ENCODE assay signal across 17 cellular contexts in genomic region chr11:60953781-60954180, GRCh38. TPM values are rescaled to one million over a fixed set of nuclear protein-coding genes. Genes with fewer than 3 reads are reported as not detected.
DNase-seq lines count a peak whose midpoint lies in the region; ATAC-seq and TF ChIP-seq lines count a peak whose summit lies in the region.
"Had no signal": no experiment of that assay in that cellular context is flagged by ENCODE, and none has a peak within 500 bp of the region (broad histone marks: within the 10 kb centered on the region; RNA-seq: fewer than 3 reads in every experiment).

No MANE protein-coding gene starts in this region.

- no peak for TF ChIP-seq POLR2A in transverse colon (IDR thresholded peaks at IDR 0.05)

- ATAC-seq in right cardiac atrium, result no peak
- ATAC-seq in naive thymus-derived CD4-positive, alpha-beta T cell, result peak; percentile 58
- ATAC-seq in GM19455 (IDR thresholded peaks at IDR 0.05; ENCODE audit: unreplicated experiment), result no peak
- ATAC-seq in GM18870 (IDR thresholded peaks at IDR 0.05; ENCODE audit: unreplicated experiment), result no peak

- H3K27ac ChIP-seq in left ventricle myocardium inferior (replicated peaks), result peak overlapping the region; percentile 92
- H3K27ac ChIP-seq in right cardiac atrium (ENCODE audit: low read length), result no peak overlapping the region
- no peak overlapping the region for H3K27ac ChIP-seq in naive thymus-derived CD4-positive, alpha-beta T cell (ENCODE audit: low read depth, low read length)
- peak overlapping the region in 2 of 4 donors; percentile 85 for H3K27ac ChIP-seq in transverse colon

- peaks cover 64% of the 10 kb centered on the region for H3K4me1 Mint-ChIP-seq in dendritic cell treated with granulocyte-macrophage colony-stimulating factor and Interleukin-4, amounts not matched to agents 40 ng/mL and 50 ng/mL, for 4 days (ENCODE audit: low read depth)
- H3K4me1 Mint-ChIP-seq in naive thymus-derived CD4-positive, alpha-beta T cell, result peaks cover 16 to 40% (median 33%) of the 10 kb centered on the region in 7 donors

- intact Hi-C loops in left ventricle myocardium inferior (cut with micrococcal nuclease), result no loop called here
- intact Hi-C loops in right cardiac atrium (cut with DNase I), result no loop called here
- intact Hi-C loops in dendritic cell treated with granulocyte-macrophage colony-stimulating factor and Interleukin-4, amounts not matched to agents 40 ng/mL and 50 ng/mL, for 4 days (cut with micrococcal nuclease), result loop anchor here (2.0 to 5.0 kb wide), 3 partner anchors 17 to 174 kb away; partner anchors contain the start of genes CD6 and TMEM109
- intact Hi-C loops in naive thymus-derived CD4-positive, alpha-beta T cell (cut with micrococcal nuclease), result loop anchor here in 1 of 2 donors (2.0 kb wide), 1 partner anchor 113 kb away; no protein-coding TSS in a partner anchor
- intact Hi-C loops in transverse colon (cut with DNase I; ENCODE audit: low total_unique reads), result no loop called here

- H3K4me3 Mint-ChIP-seq in dendritic cell treated with granulocyte-macrophage colony-stimulating factor and Interleukin-4, amounts not matched to agents 40 ng/mL and 50 ng/mL, for 4 days, result peak overlapping the region; percentile 41
- no peak overlapping the region for H3K4me3 Mint-ChIP-seq in naive thymus-derived CD4-positive, alpha-beta T cell
- H3K4me3 Mint-ChIP-seq: activated naive CD8-positive, alpha-beta T cell; HFFc6 had no signal

- DNase-seq in left ventricle myocardium inferior (no peak), right cardiac atrium (no peak), NOMO-1 treated with DMSO at 0.1 percent for 48 hours (lab: John Stamatoyannopoulos, UW; ENCODE audit: unreplicated experiment) (no peak), transverse colon (no peak)
- no peak for DNase-seq in naive thymus-derived CD4-positive, alpha-beta T cell
- DNase-seq: caudate nucleus; heart left ventricle; HFFc6; kidney; NCI-H2081 treated with DMSO at 0.1 percent for 48 hours; SIG-M5; stimulated activated CD4-positive, alpha-beta T cell treated with anti-CD3 and anti-CD28 coated beads, Interleukin-4, amount 100 ng/mL, for 4 hours; stimulated activated naive CD4-positive, alpha-beta T cell had no signal

- CTCF ChIA-PET in naive thymus-derived CD4-positive, alpha-beta T cell (lab: Charles Lee), result interaction anchor here (0.9 kb wide), 1 partner anchor 16 kb away, joined by 4 read pairs; no protein-coding TSS in a partner anchor

- TF ChIP-seq EP300 in transverse colon (IDR thresholded peaks at IDR 0.05; ENCODE audit: low read depth), result no peak

- POLR2A ChIA-PET in naive thymus-derived CD4-positive, alpha-beta T cell (lab: Charles Lee), result interaction anchor here (0.6 to 4.5 kb wide), 5 partner anchors 17 to 836 kb away, joined by 3 to 16 read pairs (median 3); partner anchors contain the start of gene CD6

- H3K9me3 ChIP-seq in left ventricle myocardium inferior (replicated peaks) (no peaks in the 10 kb centered on the region), right cardiac atrium (ENCODE audit: control insufficient read depth, low read length) (no peaks in the 10 kb centered on the region), transverse colon (no peaks in the 10 kb centered on the region)
- no peaks in the 10 kb centered on the region for H3K9me3 ChIP-seq in naive thymus-derived CD4-positive, alpha-beta T cell (ENCODE audit: control insufficient read depth in 2 of 3, low read length in 3 of 3)
- H3K9me3 ChIP-seq: heart left ventricle had no signal

- peaks cover 17% of the 10 kb centered on the region for H3K27me3 ChIP-seq in left ventricle myocardium inferior (ENCODE audit: low read depth)
- H3K27me3 ChIP-seq in right cardiac atrium (ENCODE audit: control insufficient read depth, insufficient read depth), result no peaks in the 10 kb centered on the region
- no peaks in the 10 kb centered on the region for H3K27me3 ChIP-seq in naive thymus-derived CD4-positive, alpha-beta T cell (ENCODE audit: control insufficient read depth in 2 of 2, insufficient read depth in 2 of 2, low read length in 2 of 2)
- H3K27me3 ChIP-seq in transverse colon, result no peaks in the 10 kb centered on the region

- peaks cover 37% of the 10 kb centered on the region for H3K4me1 ChIP-seq in left ventricle myocardium inferior
- H3K4me1 ChIP-seq in right cardiac atrium (ENCODE audit: control insufficient read depth, insufficient read depth, low read length), result no peaks in the 10 kb centered on the region
- peaks cover 0 to 21% of the 10 kb centered on the region in 2 donors for H3K4me1 ChIP-seq in naive thymus-derived CD4-positive, alpha-beta T cell (ENCODE audit: control insufficient read depth in 2 of 2, insufficient read depth in 2 of 2, low read length in 2 of 2)
- H3K4me1 ChIP-seq in transverse colon, result peaks cover 0 to 35% (median 9%) of the 10 kb centered on the region in 4 donors

- H3K4me3 ChIP-seq in left ventricle myocardium inferior, result no peak overlapping the region
- no peak overlapping the region for H3K4me3 ChIP-seq in right cardiac atrium (ENCODE audit: low read length)
- no peak overlapping the region for H3K4me3 ChIP-seq in naive thymus-derived CD4-positive, alpha-beta T cell (ENCODE audit: low read length)
- H3K4me3 ChIP-seq in transverse colon, result no peak overlapping the region
- H3K4me3 ChIP-seq: heart left ventricle had no signal

- H3K36me3 ChIP-seq in left ventricle myocardium inferior (no peaks in the 10 kb centered on the region), transverse colon (no peaks in the 10 kb centered on the region)
- H3K36me3 ChIP-seq in naive thymus-derived CD4-positive, alpha-beta T cell (ENCODE audit: control insufficient read depth in 2 of 3, insufficient read depth in 3 of 3, low read length in 3 of 3), result no peaks in the 10 kb centered on the region
- H3K36me3 ChIP-seq: heart left ventricle had no signal

- peaks cover 36% of the 10 kb centered on the region for H3K36me3 Mint-ChIP-seq in dendritic cell treated with granulocyte-macrophage colony-stimulating factor and Interleukin-4, amounts not matched to agents 40 ng/mL and 50 ng/mL, for 4 days (ENCODE audit: low read depth)
- peaks cover 0 to 2% (median 0%) of the 10 kb centered on the region in 5 donors for H3K36me3 Mint-ChIP-seq in naive thymus-derived CD4-positive, alpha-beta T cell
- H3K36me3 Mint-ChIP-seq: activated naive CD8-positive, alpha-beta T cell had no signal

- TF ChIP-seq CTCF in left ventricle myocardium inferior (IDR thresholded peaks at IDR 0.05; ENCODE audit: borderline replicate concordance) (no peak), transverse colon (IDR thresholded peaks at IDR 0.05) (no peak)

- in situ Hi-C loops in transverse colon (cut with MboI; ENCODE audit: low pct_ligation_motif_present in 1 of 4, low pct_unique_long_range_greater_than_20kb in 1 of 4, low sequenced_read_pairs in 3 of 4), result no loop called here

- H3K9me3 Mint-ChIP-seq in dendritic cell treated with granulocyte-macrophage colony-stimulating factor and Interleukin-4, amounts not matched to agents 40 ng/mL and 50 ng/mL, for 4 days, result no peaks in the 10 kb centered on the region
- peaks cover 0 to 3% (median 0%) of the 10 kb centered on the region in 11 donors for H3K9me3 Mint-ChIP-seq in naive thymus-derived CD4-positive, alpha-beta T cell
- H3K9me3 Mint-ChIP-seq: HFFc6 had no signal

- H3K27me3 Mint-ChIP-seq in dendritic cell treated with granulocyte-macrophage colony-stimulating factor and Interleukin-4, amounts not matched to agents 40 ng/mL and 50 ng/mL, for 4 days, result peaks cover 17% of the 10 kb centered on the region
- peaks cover 0 to 50% (median 0%) of the 10 kb centered on the region in 5 donors for H3K27me3 Mint-ChIP-seq in naive thymus-derived CD4-positive, alpha-beta T cell
- H3K27me3 Mint-ChIP-seq: activated naive CD8-positive, alpha-beta T cell had no signal

- peak overlapping the region; percentile 99 for H3K27ac Mint-ChIP-seq in dendritic cell treated with granulocyte-macrophage colony-stimulating factor and Interleukin-4, amounts not matched to agents 40 ng/mL and 50 ng/mL, for 4 days
- peak overlapping the region in 8 of 9 donors; percentile 66 to 97 (median 94) for H3K27ac Mint-ChIP-seq in naive thymus-derived CD4-positive, alpha-beta T cell
- H3K27ac Mint-ChIP-seq: HFFc6 had no signal

- WGBS in right cardiac atrium, result 73% methylated on average over 6 of the region's 6 CpGs
- whole genome bisulfite sequencing in transverse colon (ENCODE audit: low coverage in 1 of 2), 2 donors, result 74 to 80% methylated on average over 2 to 4 of the region's 6 CpGs

RNA-seq across cellular contexts. Expression of gene SLC15A3, which starts 1.8 kb away (rescaled TPM):
- 15.4 TPM for total RNA-seq in left ventricle myocardium inferior
- total RNA-seq in right cardiac atrium, result 10 to 100 TPM; 17.4 to 24.7 (median 22.1) TPM
- polyA plus RNA-seq in right cardiac atrium, result 24.6 TPM
- 100 to 1,000 TPM in 1 of 5 experiments, 10 to 100 TPM in 3, 1 to 10 TPM in 1; 2.9 to 101 (median 10.8) TPM for total RNA-seq in naive thymus-derived CD4-positive, alpha-beta T cell
- polyA plus RNA-seq in naive thymus-derived CD4-positive, alpha-beta T cell, result 1 to 10 TPM in 1 of 2 donors, under 1 TPM in 1; 0.85 to 2.6 TPM
- 10 to 100 TPM in 3 of 4 donors, 1 to 10 TPM in 1; 8.1 to 18.9 (median 12.6) TPM for total RNA-seq in transverse colon

RNA-seq across cellular contexts. Expression of gene CD6, which starts 17.7 kb away (rescaled TPM):
- total RNA-seq in left ventricle myocardium inferior (0.47 TPM), right cardiac atrium (1 to 10 TPM in 2 of 4 donors, under 1 TPM in 2; 0.71 to 1.7 (median 0.87) TPM), transverse colon (1 to 10 TPM in 3 of 4 donors, not detected in 1; 1.9 to 4.3 (median 3.0) TPM)
- polyA plus RNA-seq in right cardiac atrium, result 0.11 TPM
- 100 to 1,000 TPM; 361 to 653 (median 430) TPM for total RNA-seq in naive thymus-derived CD4-positive, alpha-beta T cell
- polyA plus RNA-seq in naive thymus-derived CD4-positive, alpha-beta T cell, result 100 to 1,000 TPM; 195 to 303 TPM
- total RNA-seq: HFFc6 had no signal

RNA-seq across cellular contexts. Expression of gene TMEM132A, which starts 29.5 kb away (rescaled TPM):
- total RNA-seq in left ventricle myocardium inferior, result 6.4 TPM
- total RNA-seq in right cardiac atrium, result 10 to 100 TPM in 1 of 4 donors, 1 to 10 TPM in 3; 5.1 to 10.2 (median 7.0) TPM
- 6.8 TPM for polyA plus RNA-seq in right cardiac atrium
- under 1 TPM in 2 of 5 experiments, not detected in 3; 0.57 to 0.58 TPM for total RNA-seq in naive thymus-derived CD4-positive, alpha-beta T cell
- not detected for polyA plus RNA-seq in naive thymus-derived CD4-positive, alpha-beta T cell
- total RNA-seq in transverse colon, result 1 to 10 TPM; 1.8 to 7.0 (median 3.5) TPM

RNA-seq across cellular contexts. Expression of gene TMEM109, which starts 39.8 kb away (rescaled TPM):
- total RNA-seq in left ventricle myocardium inferior, result 86.7 TPM
- 100 to 1,000 TPM; 103 to 119 (median 117) TPM for total RNA-seq in right cardiac atrium
- 112 TPM for polyA plus RNA-seq in right cardiac atrium
- 10 to 100 TPM; 49.8 to 99.8 (median 56.9) TPM for total RNA-seq in naive thymus-derived CD4-positive, alpha-beta T cell
- 100 to 1,000 TPM; 208 to 287 TPM for polyA plus RNA-seq in naive thymus-derived CD4-positive, alpha-beta T cell
- 10 to 100 TPM; 35.2 to 47.2 (median 45.1) TPM for total RNA-seq in transverse colon

RNA-seq across cellular contexts. Expression of gene PRPF19, which starts 47.4 kb away (rescaled TPM):
- total RNA-seq in left ventricle myocardium inferior, result 36.5 TPM
- total RNA-seq in right cardiac atrium, result 10 to 100 TPM; 35.4 to 43.4 (median 38.8) TPM
- 31.5 TPM for polyA plus RNA-seq in right cardiac atrium
- total RNA-seq in naive thymus-derived CD4-positive, alpha-beta T cell, result 100 to 1,000 TPM in 1 of 5 experiments, 10 to 100 TPM in 4; 72.8 to 139 (median 85.6) TPM
- polyA plus RNA-seq in naive thymus-derived CD4-positive, alpha-beta T cell, result 10 to 100 TPM; 17.9 to 20.0 TPM
- 10 to 100 TPM; 15.5 to 70.3 (median 42.8) TPM for total RNA-seq in transverse colon

Comparison
In these comparisons a context has a peak if more than half of its experiments do, and no peak if none do; other contexts are left out.
1. RNA of gene CD6, which starts 17.7 kb away (total RNA-seq): 361 to 653 TPM in naive thymus-derived CD4-positive, alpha-beta T cell; 1.9 to 4.3 TPM in transverse colon, 0.71 to 1.7 TPM in right cardiac atrium and 0.47 TPM in left ventricle myocardium inferior (single experiment); every median in the first group is over 10 times any median in the second.